ENCODE assay signal across 1 cellular context in genomic region chr2:215460682-215461081, GRCh38.
TF ChIP-seq lines count a peak whose summit lies in the region.

No MANE protein-coding gene starts in this region.

TF ChIP-seq in HepG2, 621 proteins besides CTCF, POLR2A, EP300 and RAD21 (continued from another document):
- TF ChIP-seq RERE (CRISPR knock-in tag; IDR thresholded peaks at IDR 0.05; ENCODE audit: low read depth) (no peak), MAZ (IDR thresholded peaks at IDR 0.05; ENCODE audit: borderline replicate concordance, low read depth, low read length) (no peak), MAZ (CRISPR knock-in tag; IDR thresholded peaks at IDR 0.05; ENCODE audit: low read depth) (no peak), E2F1 (CRISPR knock-in tag; IDR thresholded peaks at IDR 0.05) (0 out of 2 replicates have a peak, but pooled peaks have one; percentile 28), ETV6 (CRISPR knock-in tag; conservative IDR thresholded peaks at IDR 0.05) (no peak), RXRB (CRISPR knock-in tag; IDR thresholded peaks at IDR 0.05; ENCODE audit: borderline replicate concordance) (peak; percentile 69; the same call in 1 of the 2 replicates), ZNF431 (CRISPR knock-in tag; IDR thresholded peaks at IDR 0.05; ENCODE audit: borderline replicate concordance, low read depth) (no peak), KDM2A (CRISPR knock-in tag; IDR thresholded peaks at IDR 0.05; ENCODE audit: borderline replicate concordance, low read depth) (no peak), GLI4 (CRISPR knock-in tag; IDR thresholded peaks at IDR 0.05; ENCODE audit: borderline replicate concordance) (no peak), ZNF678 (CRISPR knock-in tag; IDR thresholded peaks at IDR 0.05) (no peak), MLLT10 (CRISPR knock-in tag; IDR thresholded peaks at IDR 0.05) (no peak), MYNN (CRISPR knock-in tag; IDR thresholded peaks at IDR 0.05; ENCODE audit: low read depth) (no peak), HNF1A (IDR thresholded peaks at IDR 0.05; ENCODE audit: low read depth) (no peak), HNF1A (CRISPR knock-in tag; IDR thresholded peaks at IDR 0.05; ENCODE audit: borderline replicate concordance) (no peak), TAF1 (CRISPR knock-in tag; IDR thresholded peaks at IDR 0.05) (no peak), ZNF446 (CRISPR knock-in tag; IDR thresholded peaks at IDR 0.05) (no peak), PAXIP1 (CRISPR knock-in tag; conservative IDR thresholded peaks at IDR 0.05) (peak; percentile 64), ZNF530 (CRISPR knock-in tag; IDR thresholded peaks at IDR 0.05; ENCODE audit: low read depth) (no peak), BHLHE40 (IDR thresholded peaks at IDR 0.05; ENCODE audit: low read length) (no peak), NPAS2 (CRISPR knock-in tag; IDR thresholded peaks at IDR 0.05; ENCODE audit: borderline replicate concordance) (no peak), ZNF652 (CRISPR knock-in tag; IDR thresholded peaks at IDR 0.05; ENCODE audit: borderline replicate concordance, low read depth) (peak; percentile 72), KDM1A (CRISPR knock-in tag; IDR thresholded peaks at IDR 0.05) (no peak), SOX5 (CRISPR knock-in tag; IDR thresholded peaks at IDR 0.05; ENCODE audit: borderline replicate concordance) (peak; percentile 70; the same call in 1 of the 2 replicates), RBM39 (IDR thresholded peaks at IDR 0.05; ENCODE audit: low read depth, low read length, poor library complexity, severe bottlenecking) (no peak), TMF1 (CRISPR knock-in tag; IDR thresholded peaks at IDR 0.05; ENCODE audit: low read depth) (no peak), MXD4 (CRISPR knock-in tag; IDR thresholded peaks at IDR 0.05) (no peak), MED1 (CRISPR knock-in tag; IDR thresholded peaks at IDR 0.05) (peak; percentile 67), HHEX (CRISPR knock-in tag; IDR thresholded peaks at IDR 0.05) (no peak), JUN (CRISPR knock-in tag; IDR thresholded peaks at IDR 0.05) (no peak), SNAPC5 (CRISPR knock-in tag; IDR thresholded peaks at IDR 0.05; ENCODE audit: borderline replicate concordance) (no peak), SUZ12 (IDR thresholded peaks at IDR 0.05; ENCODE audit: low read depth, low read length) (no peak)
TF ChIP-seq in HepG2: peak in this region for 41.
